8 cellular contexts compared by ENCODE assay signal in genomic region chr11:113242767-113243397, GRCh38.
DNase-seq lines count a peak whose midpoint lies in the region; ATAC-seq and TF ChIP-seq lines count a peak whose summit lies in the region.

No MANE protein-coding gene starts in this region.

- no peak for TF ChIP-seq CTCF in WTC11 (IDR thresholded peaks at IDR 0.05)
- TF ChIP-seq CTCF in Caco-2 (IDR thresholded peaks at IDR 0.05; ENCODE audit: insufficient read depth in 1 of 2, low read depth in 1 of 2, low read length in 1 of 2, severe bottlenecking in 1 of 2, unreplicated experiment in 1 of 2), result no peak

- H3K27ac Mint-ChIP-seq in WTC11, result peak overlapping the region; percentile 47
- H3K27ac Mint-ChIP-seq in Caco-2 (ENCODE audit: unreplicated experiment), result no peak overlapping the region

- POLR2A ChIA-PET in WTC11 (lab: Charles Lee) (interaction anchor here (0.5 kb wide), 1 partner anchor 122 kb away, joined by 4 read pairs; no protein-coding TSS in a partner anchor), Caco-2 (lab: Charles Lee) (no interaction called here)

- peaks cover 16% of the 10 kb centered on the region for H3K27me3 ChIP-seq in Caco-2 (replicated peaks; ENCODE audit: control insufficient read depth, insufficient read depth, low read length)

- no peak overlapping the region for H3K4me3 Mint-ChIP-seq in WTC11
- H3K4me3 Mint-ChIP-seq in Caco-2 (ENCODE audit: unreplicated experiment), result no peak overlapping the region

- H3K36me3 ChIP-seq in Caco-2 (ENCODE audit: control insufficient read depth, insufficient read depth, low read length), result no peaks in the 10 kb centered on the region

- H3K36me3 Mint-ChIP-seq in WTC11 (no peaks in the 10 kb centered on the region), Caco-2 (ENCODE audit: insufficient read depth, unreplicated experiment) (no peaks in the 10 kb centered on the region)

- H3K9me3 ChIP-seq in Caco-2, result no peaks in the 10 kb centered on the region

- H3K4me3 ChIP-seq in Caco-2 (ENCODE audit: low read depth, low read length), result no peak overlapping the region

- H3K9me3 Mint-ChIP-seq in WTC11 (no peaks in the 10 kb centered on the region), Caco-2 (ENCODE audit: unreplicated experiment) (no peaks in the 10 kb centered on the region)

- H3K27me3 Mint-ChIP-seq in WTC11 (ENCODE audit: low read depth), result no peaks in the 10 kb centered on the region
- peaks cover 38% of the 10 kb centered on the region for H3K27me3 Mint-ChIP-seq in Caco-2 (ENCODE audit: insufficient read depth, unreplicated experiment)

- ATAC-seq in WTC11, result peak; percentile 66

- intact Hi-C loops in Caco-2 (cut with micrococcal nuclease; ENCODE audit: unreplicated experiment), result no loop called here

- H3K4me1 Mint-ChIP-seq in WTC11 (peaks cover 28% of the 10 kb centered on the region), Caco-2 (ENCODE audit: low read depth, unreplicated experiment) (no peaks in the 10 kb centered on the region)

- H3K4me1 ChIP-seq in Caco-2, result no peaks in the 10 kb centered on the region

- BruUV-seq in Caco-2 (replicated peaks; lab: Mats Ljungman, UMichigan), result no TSS peak

- CTCF ChIA-PET in WTC11 (lab: Charles Lee) (interaction anchor here (0.8 to 1.0 kb wide), 3 partner anchors 47 to 963 kb away, joined by 3 to 6 read pairs (median 3); no protein-coding TSS in a partner anchor), Caco-2 (lab: Charles Lee) (no interaction called here)

- DNase-seq in EL (peak; percentile 47), WTC11 (ENCODE audit: low spot score) (no peak), globus pallidus (ENCODE audit: low spot score) (peak; percentile 66), retina (peak; percentile 64), Caco-2 (no peak), NCI-H187 treated with DMSO at 0.1 percent for 48 hours (lab: John Stamatoyannopoulos, UW) (no peak), middle frontal gyrus (ENCODE audit: extremely low spot score, low spot score) (no peak)
- no peak for DNase-seq in NK-92 treated with Interleukin-12 subunit alpha and Interleukin-12 subunit beta, amount 100 ng/mL, for 24 hours (lab: John Stamatoyannopoulos, UW)

TF ChIP-seq in WTC11, 78 proteins besides CTCF, POLR2A, EP300 and RAD21 (continues in another document):
- no peak for TF ChIP-seq ATF3 (CRISPR knock-in tag; conservative IDR thresholded peaks at IDR 0.05)
- no peak for TF ChIP-seq RELA (CRISPR knock-in tag; IDR thresholded peaks at IDR 0.05; ENCODE audit: borderline replicate concordance)
- TF ChIP-seq ARID4B (CRISPR knock-in tag; IDR thresholded peaks at IDR 0.05; ENCODE audit: borderline replicate concordance), result no peak
- TF ChIP-seq, protein P1, sequence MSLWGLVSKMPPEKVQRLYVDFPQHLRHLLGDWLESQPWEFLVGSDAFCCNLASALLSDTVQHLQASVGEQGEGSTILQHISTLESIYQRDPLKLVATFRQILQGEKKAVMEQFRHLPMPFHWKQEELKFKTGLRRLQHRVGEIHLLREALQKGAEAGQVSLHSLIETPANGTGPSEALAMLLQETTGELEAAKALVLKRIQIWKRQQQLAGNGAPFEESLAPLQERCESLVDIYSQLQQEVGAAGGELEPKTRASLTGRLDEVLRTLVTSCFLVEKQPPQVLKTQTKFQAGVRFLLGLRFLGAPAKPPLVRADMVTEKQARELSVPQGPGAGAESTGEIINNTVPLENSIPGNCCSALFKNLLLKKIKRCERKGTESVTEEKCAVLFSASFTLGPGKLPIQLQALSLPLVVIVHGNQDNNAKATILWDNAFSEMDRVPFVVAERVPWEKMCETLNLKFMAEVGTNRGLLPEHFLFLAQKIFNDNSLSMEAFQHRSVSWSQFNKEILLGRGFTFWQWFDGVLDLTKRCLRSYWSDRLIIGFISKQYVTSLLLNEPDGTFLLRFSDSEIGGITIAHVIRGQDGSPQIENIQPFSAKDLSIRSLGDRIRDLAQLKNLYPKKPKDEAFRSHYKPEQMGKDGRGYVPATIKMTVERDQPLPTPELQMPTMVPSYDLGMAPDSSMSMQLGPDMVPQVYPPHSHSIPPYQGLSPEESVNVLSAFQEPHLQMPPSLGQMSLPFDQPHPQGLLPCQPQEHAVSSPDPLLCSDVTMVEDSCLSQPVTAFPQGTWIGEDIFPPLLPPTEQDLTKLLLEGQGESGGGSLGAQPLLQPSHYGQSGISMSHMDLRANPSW (CRISPR knock-in tag; conservative IDR thresholded peaks at IDR 0.05; ENCODE audit: low read depth), result no peak
- TF ChIP-seq NFYB (CRISPR knock-in tag; conservative IDR thresholded peaks at IDR 0.05; ENCODE audit: low read depth), result no peak
- no peak for TF ChIP-seq IRF1 (CRISPR knock-in tag; IDR thresholded peaks at IDR 0.05)
- TF ChIP-seq ZNF671 (CRISPR knock-in tag; IDR thresholded peaks at IDR 0.05), result no peak
- TF ChIP-seq E2F1 (CRISPR knock-in tag; IDR thresholded peaks at IDR 0.05), result no peak
- no peak for TF ChIP-seq ZNF281 (CRISPR knock-in tag; IDR thresholded peaks at IDR 0.05)
- no peak for TF ChIP-seq FOXK1 (CRISPR knock-in tag; IDR thresholded peaks at IDR 0.05)
- no peak for TF ChIP-seq CREB1 (CRISPR knock-in tag; IDR thresholded peaks at IDR 0.05)
- no peak for TF ChIP-seq EMX1 (CRISPR knock-in tag; IDR thresholded peaks at IDR 0.05)
- no peak for TF ChIP-seq SOX15 (CRISPR knock-in tag; IDR thresholded peaks at IDR 0.05)
- no peak for TF ChIP-seq ZNF317 (CRISPR knock-in tag; IDR thresholded peaks at IDR 0.05; ENCODE audit: borderline replicate concordance, low read depth)

Comparison
In these comparisons a context has a peak if more than half of its experiments do, and no peak if none do; other contexts are left out.
1. DNase-seq: peak in EL (single experiment), globus pallidus (single experiment) and retina (single experiment); none in WTC11 (single experiment), Caco-2 (0 of 2), NK-92 treated with Interleukin-12 subunit alpha and Interleukin-12 subunit beta, amount 100 ng/mL, for 24 hours (single experiment), NCI-H187 treated with DMSO at 0.1 percent for 48 hours (single experiment) and middle frontal gyrus (single experiment).